ENCODE assay signal across 1 cellular context in the genomic region with DNA sequence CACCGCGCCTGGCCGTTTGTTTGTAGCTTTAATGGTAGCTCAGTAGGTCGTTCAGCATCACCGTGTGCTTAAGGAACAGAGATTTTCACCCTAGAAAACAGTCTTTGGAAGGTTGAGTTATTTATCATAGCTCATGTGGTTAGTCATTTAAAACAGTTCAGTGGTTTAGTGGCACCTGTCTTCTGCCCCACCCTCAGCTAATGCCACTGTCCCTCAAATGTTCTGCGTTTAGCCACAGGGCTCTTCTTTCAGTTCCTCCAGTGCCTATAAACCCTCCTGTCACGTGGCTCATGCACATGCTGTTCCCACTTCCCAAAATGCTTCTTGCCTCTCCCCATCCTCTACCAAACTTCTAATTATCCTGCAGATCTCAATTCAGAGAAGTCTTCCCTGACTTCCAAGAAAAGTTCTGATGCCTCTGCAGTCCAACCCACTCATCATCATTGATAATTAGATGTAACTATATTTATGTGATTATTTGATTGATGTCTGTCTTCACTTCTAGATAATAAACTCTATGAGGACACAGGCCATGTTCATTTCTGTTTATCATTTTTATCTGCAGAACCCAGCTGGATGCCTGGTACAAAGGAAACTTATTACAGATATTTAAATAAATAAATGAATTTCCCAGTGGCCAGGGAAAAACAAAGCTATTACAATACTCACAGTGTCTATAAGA.
TF ChIP-seq lines count a peak whose summit lies in the region.

No MANE protein-coding gene starts in this region.

TF ChIP-seq in SK-N-SH treated with all-trans-retinoic acid at 6 μM for 48 hours, 23 proteins besides CTCF, POLR2A, EP300 and RAD21 (continued from another document):
- TF ChIP-seq, protein P1, sequence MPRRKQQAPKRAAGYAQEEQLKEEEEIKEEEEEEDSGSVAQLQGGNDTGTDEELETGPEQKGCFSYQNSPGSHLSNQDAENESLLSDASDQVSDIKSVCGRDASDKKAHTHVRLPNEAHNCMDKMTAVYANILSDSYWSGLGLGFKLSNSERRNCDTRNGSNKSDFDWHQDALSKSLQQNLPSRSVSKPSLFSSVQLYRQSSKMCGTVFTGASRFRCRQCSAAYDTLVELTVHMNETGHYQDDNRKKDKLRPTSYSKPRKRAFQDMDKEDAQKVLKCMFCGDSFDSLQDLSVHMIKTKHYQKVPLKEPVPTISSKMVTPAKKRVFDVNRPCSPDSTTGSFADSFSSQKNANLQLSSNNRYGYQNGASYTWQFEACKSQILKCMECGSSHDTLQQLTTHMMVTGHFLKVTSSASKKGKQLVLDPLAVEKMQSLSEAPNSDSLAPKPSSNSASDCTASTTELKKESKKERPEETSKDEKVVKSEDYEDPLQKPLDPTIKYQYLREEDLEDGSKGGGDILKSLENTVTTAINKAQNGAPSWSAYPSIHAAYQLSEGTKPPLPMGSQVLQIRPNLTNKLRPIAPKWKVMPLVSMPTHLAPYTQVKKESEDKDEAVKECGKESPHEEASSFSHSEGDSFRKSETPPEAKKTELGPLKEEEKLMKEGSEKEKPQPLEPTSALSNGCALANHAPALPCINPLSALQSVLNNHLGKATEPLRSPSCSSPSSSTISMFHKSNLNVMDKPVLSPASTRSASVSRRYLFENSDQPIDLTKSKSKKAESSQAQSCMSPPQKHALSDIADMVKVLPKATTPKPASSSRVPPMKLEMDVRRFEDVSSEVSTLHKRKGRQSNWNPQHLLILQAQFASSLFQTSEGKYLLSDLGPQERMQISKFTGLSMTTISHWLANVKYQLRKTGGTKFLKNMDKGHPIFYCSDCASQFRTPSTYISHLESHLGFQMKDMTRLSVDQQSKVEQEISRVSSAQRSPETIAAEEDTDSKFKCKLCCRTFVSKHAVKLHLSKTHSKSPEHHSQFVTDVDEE (CRISPR knock-in tag; IDR thresholded peaks at IDR 0.05) = no peak
- TF ChIP-seq RARB (CRISPR knock-in tag; IDR thresholded peaks at IDR 0.05) (no peak), PPARA (CRISPR knock-in tag; IDR thresholded peaks at IDR 0.05; ENCODE audit: borderline replicate concordance) (no peak), ZNF565 (CRISPR knock-in tag; conservative IDR thresholded peaks at IDR 0.05; ENCODE audit: low read depth) (no peak), ZNF70 (CRISPR knock-in tag; IDR thresholded peaks at IDR 0.05) (no peak)
